Comparison of ENCODE assay signal across 9 cellular contexts in genomic region chr16:24962747-24963146, GRCh38.
"Had no signal": no experiment of that assay in that cellular context is flagged by ENCODE, and none has a peak within 500 bp of the region (broad histone marks: within the 10 kb centered on the region; RNA-seq: fewer than 3 reads in every experiment).

No MANE protein-coding gene starts in this region.

- H2AFZ ChIP-seq: GM23338 had no signal

- H3K4me2 ChIP-seq: GM23338 had no signal

- H3K27ac Mint-ChIP-seq: GM23338, H9, HFFc6 had no signal

- H3K4me3 ChIP-seq: GM23338 had no signal

- H3K27ac ChIP-seq: HL-60 had no signal

- ATAC-seq: GM23338 had no signal

- DNase-seq: H9, HCEC 1CT, HFFc6, IMR-90, KBM-7 had no signal

- FAIRE-seq: H1, H54 had no signal

- H3K4me3 Mint-ChIP-seq: GM23338, H9, HFFc6 had no signal

- H3K4me1 Mint-ChIP-seq: GM23338, H9 had no signal
